Comparison of ENCODE assay signal across 9 cellular contexts in genomic region chrX:68504237-68504636, GRCh38. TPM values are rescaled to one million over a fixed set of nuclear protein-coding genes. Genes with fewer than 3 reads are reported as not detected.
A peak's percentile ranks its signal among the peaks of the same experiment; 100 is the strongest.
DNase-seq lines count a peak whose midpoint lies in the region; ATAC-seq, FAIRE-seq and TF ChIP-seq lines count a peak whose summit lies in the region.
"Had no signal": no experiment of that assay in that cellular context is flagged by ENCODE, and none has a peak within 500 bp of the region (broad histone marks: within the 10 kb centered on the region; RNA-seq: fewer than 3 reads in every experiment).

No MANE protein-coding gene starts in this region.

- H3K4me1 ChIP-seq in RWPE2 (ENCODE audit: insufficient read depth, poor library complexity, severe bottlenecking) (peaks cover 12% of the 10 kb centered on the region), astrocyte (ENCODE audit: insufficient read depth, low read length) (peaks cover 11% of the 10 kb centered on the region)

- no peak for TF ChIP-seq CTCF in RWPE2 (IDR thresholded peaks at IDR 0.05; ENCODE audit: poor library complexity, severe bottlenecking)
- no peak for TF ChIP-seq CTCF in astrocyte (IDR thresholded peaks at IDR 0.05; ENCODE audit: insufficient read depth, low read depth, low read length)

- DNase-seq in RWPE2 (ENCODE audit: low spot score) (no peak), astrocyte (ENCODE audit: low read depth) (peak; percentile 77), NCI-H1417 treated with DMSO at 0.1 percent for 48 hours (lab: John Stamatoyannopoulos, UW) (no peak), NCI-H446 (lab: John Stamatoyannopoulos, UW) (no peak)
- peak; percentile 54 to 60 for DNase-seq in stimulated activated CD4-positive, alpha-beta T cell treated with anti-CD3 and anti-CD28 coated beads, Interleukin-2, amount 100 ng/mL, for 24 hours

- H3K27me3 ChIP-seq in RWPE2 (ENCODE audit: insufficient read depth, poor library complexity, severe bottlenecking) (no peaks in the 10 kb centered on the region), astrocyte (ENCODE audit: insufficient read depth, low read length) (no peaks in the 10 kb centered on the region)

- H2AFZ ChIP-seq in astrocyte (ENCODE audit: low read depth, low read length), result no peak overlapping the region

- no peaks in the 10 kb centered on the region for H3K9me3 ChIP-seq in RWPE2 (ENCODE audit: severe bottlenecking)
- no peaks in the 10 kb centered on the region for H3K9me3 ChIP-seq in astrocyte (ENCODE audit: insufficient read depth, low read depth, low read length)

- no peak overlapping the region for H3K4me3 Mint-ChIP-seq in astrocyte (ENCODE audit: unreplicated experiment)

- no peaks in the 10 kb centered on the region for H3K9me3 Mint-ChIP-seq in astrocyte (ENCODE audit: unreplicated experiment)

- no peaks in the 10 kb centered on the region for H3K36me3 Mint-ChIP-seq in astrocyte (ENCODE audit: low read depth, unreplicated experiment)

- peak overlapping the region; percentile 33 for H3K4me2 ChIP-seq in astrocyte (ENCODE audit: low read length)

- H3K4me1 Mint-ChIP-seq in astrocyte (ENCODE audit: low read depth, unreplicated experiment), result peaks cover 5% of the 10 kb centered on the region

- FAIRE-seq in astrocyte (lab: Jason Lieb, UNC), result peak; percentile 47

- peaks cover 32% of the 10 kb centered on the region for H4K20me1 ChIP-seq in astrocyte (ENCODE audit: insufficient read depth, low read length)

- H3K4me3 ChIP-seq in RWPE2 (ENCODE audit: severe bottlenecking), result no peak overlapping the region
- no peak overlapping the region for H3K4me3 ChIP-seq in astrocyte (ENCODE audit: insufficient read depth, low read depth, low read length)

- H3K36me3 ChIP-seq in RWPE2 (ENCODE audit: low read depth) (peaks cover 6% of the 10 kb centered on the region), astrocyte (ENCODE audit: insufficient read depth, low read length) (peaks cover 4% of the 10 kb centered on the region)

- H3K27ac ChIP-seq in RWPE2 (ENCODE audit: poor library complexity, severe bottlenecking) (peak overlapping the region; percentile 30), astrocyte (ENCODE audit: low read depth, low read length) (peak overlapping the region; percentile 72)

- peak overlapping the region; percentile 45 for H3K9ac ChIP-seq in astrocyte (ENCODE audit: low read length)

- H3K79me2 ChIP-seq in astrocyte (ENCODE audit: insufficient read depth, low read length), result peaks cover 90% of the 10 kb centered on the region

- H3K27ac Mint-ChIP-seq in astrocyte (ENCODE audit: unreplicated experiment), result no peak overlapping the region

- H3K27me3 Mint-ChIP-seq in astrocyte (ENCODE audit: low read depth, unreplicated experiment), result no peaks in the 10 kb centered on the region

- peak; percentile 57 for ATAC-seq in GM21423 (IDR thresholded peaks at IDR 0.05; ENCODE audit: unreplicated experiment)
- ATAC-seq in RWPE2 (ENCODE audit: low read depth), result peak; percentile 88
- no peak for ATAC-seq in HG03108 (IDR thresholded peaks at IDR 0.05; ENCODE audit: unreplicated experiment)
- ATAC-seq in GM21737 (IDR thresholded peaks at IDR 0.05; ENCODE audit: unreplicated experiment), result no peak
- ATAC-seq: Panc1 had no signal

RNA-seq across cellular contexts. Expression of gene YIPF6, which starts 5.4 kb away (rescaled TPM):
- 33.0 and 38.2 TPM in 2 replicates for total RNA-seq in astrocyte

Comparison
In these comparisons a context has a peak if more than half of its experiments do, and no peak if none do; other contexts are left out.
1. ATAC-seq: peak in GM21423 (single experiment) and RWPE2 (single experiment); none in HG03108 (single experiment) and GM21737 (single experiment).
2. DNase-seq: peak in astrocyte (single experiment) and stimulated activated CD4-positive, alpha-beta T cell treated with anti-CD3 and anti-CD28 coated beads, Interleukin-2, amount 100 ng/mL, for 24 hours (2 of 2); none in RWPE2 (single experiment), NCI-H1417 treated with DMSO at 0.1 percent for 48 hours (single experiment) and NCI-H446 (0 of 2).